In genomic region chr6:75267461-75267860, GRCh38 we compare ENCODE assay signal across 1 cellular context.
TF ChIP-seq lines count a peak whose summit lies in the region.

No MANE protein-coding gene starts in this region.

TF ChIP-seq in WTC11, 78 proteins besides CTCF, POLR2A, EP300 and RAD21 (continued from another document):
- TF ChIP-seq AR (CRISPR knock-in tag; IDR thresholded peaks at IDR 0.05) (no peak), MLX (CRISPR knock-in tag; IDR thresholded peaks at IDR 0.05) (no peak), FOXP4 (CRISPR knock-in tag; IDR thresholded peaks at IDR 0.05) (no peak), ARID4B (CRISPR knock-in tag; IDR thresholded peaks at IDR 0.05; ENCODE audit: borderline replicate concordance) (no peak)
